In the genomic region with DNA sequence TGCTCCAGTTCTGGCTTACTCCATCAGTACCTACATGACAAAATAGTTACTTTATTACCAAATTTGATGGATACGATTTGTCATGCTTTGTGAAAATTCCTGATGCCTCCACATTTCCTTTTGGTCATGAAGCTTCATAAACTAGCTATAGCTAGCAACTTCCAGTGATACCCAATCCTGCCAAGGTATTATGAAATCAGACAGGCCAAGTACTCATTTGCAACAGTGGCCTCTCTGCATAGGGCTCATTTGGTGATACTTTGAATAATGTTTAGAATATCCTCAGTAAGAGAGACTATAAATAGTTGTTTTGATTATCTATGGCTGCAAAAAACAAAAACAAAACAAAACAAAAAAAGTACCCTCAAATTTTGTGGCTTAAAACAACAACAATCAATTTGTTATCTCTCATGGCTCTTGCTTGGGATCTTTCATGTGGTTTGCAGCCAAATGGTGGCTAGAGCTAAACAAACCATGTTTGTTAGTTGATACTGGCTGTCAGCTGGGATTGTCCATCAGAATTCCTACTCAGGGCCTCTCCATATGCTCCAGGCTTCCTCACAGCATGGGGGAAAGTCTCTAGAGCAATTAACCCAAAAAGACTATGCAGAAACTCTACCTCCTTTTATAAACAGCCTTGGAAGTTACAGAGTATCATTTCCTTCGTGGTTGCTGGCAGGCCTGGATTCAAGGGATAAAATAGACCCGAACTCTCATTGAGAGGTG, we compare ENCODE assay signal across 30 cellular contexts. TPM values are rescaled to one million over a fixed set of nuclear protein-coding genes. Genes with fewer than 3 reads are reported as not detected.
DNase-seq lines count a peak whose midpoint lies in the region; ATAC-seq and TF ChIP-seq lines count a peak whose summit lies in the region.
"Had no signal": no experiment of that assay in that cellular context is flagged by ENCODE, and none has a peak within 500 bp of the region (broad histone marks: within the 10 kb centered on the region; RNA-seq: fewer than 3 reads in every experiment).

No MANE protein-coding gene starts in this region.

- H2AK5ac ChIP-seq in mesendoderm (ENCODE audit: low read length), result no peak overlapping the region

- H3K4me3 ChIP-seq in AG10803 (ENCODE audit: low read length) (no peak overlapping the region), HEK293 (ENCODE audit: low read depth, low read length) (no peak overlapping the region), OCI-LY3 (ENCODE audit: low read length) (no peak overlapping the region), mesendoderm (ENCODE audit: low read length) (no peak overlapping the region)
- H3K4me3 ChIP-seq: body of pancreas, lung, mucosa of descending colon, PC-9, right atrium auricular region, smooth muscle cell, suprapubic skin, upper lobe of left lung had no signal

- H3K18ac ChIP-seq in mesendoderm (ENCODE audit: low read length), result no peak overlapping the region

- peak; percentile 8 for DNase-seq in AG10803 (ENCODE audit: low read depth)
- DNase-seq in mesendoderm, result peak; percentile 70
- no peak for DNase-seq in putamen (ENCODE audit: low spot score)
- no peak for DNase-seq in NCI-H2196 treated with DMSO at 0.1 percent for 48 hours (lab: John Stamatoyannopoulos, UW; ENCODE audit: unreplicated experiment)
- DNase-seq: activated CD4-positive, alpha-beta memory T cell treated with anti-CD3 and anti-CD28 coated beads, Interleukin-2, amount 10 ng/mL, durations not matched to agents 7 days and 5 days; activated CD4-positive, alpha-beta T cell treated with anti-CD3 and anti-CD28 coated beads for 1 hour; activated CD8-positive, alpha-beta memory T cell treated with anti-CD3 and anti-CD28 coated beads, Interleukin-2, amount 50 U/mL, for 4 hours; activated naive CD4-positive, alpha-beta T cell; body of pancreas; DMS79 treated with DMSO at 0.1 percent for 48 hours; erythroblast; foreskin keratinocyte; KG1; kidney glomerular epithelial cell; mucosa of descending colon; NCI-H1417; NCI-H2029; PC-9; Right ventricle myocardium superior; stimulated activated naive CD4-positive, alpha-beta T cell treated with Interleukin-2 at 50 U/mL for 16 hours; upper lobe of left lung had no signal

- TF ChIP-seq CTCF in AG10803 (conservative IDR thresholded peaks at IDR 0.05; ENCODE audit: low read length) (no peak), HEK293 (tag by site-specific recombination; IDR thresholded peaks at IDR 0.05) (no peak), OCI-LY3 (IDR thresholded peaks at IDR 0.05; ENCODE audit: low read depth, low read length) (no peak)

- no peak overlapping the region for H3K27ac ChIP-seq in HEK293 (ENCODE audit: extremely low read depth, low read depth, low read length)
- no peak overlapping the region for H3K27ac ChIP-seq in OCI-LY3 (ENCODE audit: low read length)
- H3K27ac ChIP-seq in mesendoderm (ENCODE audit: low read depth, low read length), result no peak overlapping the region
- H3K27ac ChIP-seq: body of pancreas, foreskin keratinocyte, parathyroid adenoma, PC-9, right atrium auricular region, suprapubic skin, upper lobe of left lung had no signal

- no peak overlapping the region for H2BK120ac ChIP-seq in mesendoderm (ENCODE audit: low read depth, low read length)

- no peak overlapping the region for H3K4me2 ChIP-seq in OCI-LY3 (ENCODE audit: low read length)
- no peak overlapping the region for H3K4me2 ChIP-seq in mesendoderm (ENCODE audit: low read length)
- H3K4me2 ChIP-seq: PC-9, smooth muscle cell had no signal

- POLR2A ChIA-PET in HEK293 (lab: Yijun Ruan, JAX), result no interaction called here

- CTCF ChIA-PET in HEK293 (lab: Yijun Ruan, JAX), result interaction anchor here (1.0 kb wide), 1 partner anchor 34 kb away, joined by 4 read pairs; no protein-coding TSS in a partner anchor

- 0 out of 2 replicates have a peak overlapping the region, but pooled peaks have one; percentile 30 for H2AFZ ChIP-seq in OCI-LY3 (ENCODE audit: low read depth, low read length)
- H2AFZ ChIP-seq: parathyroid adenoma, PC-9 had no signal

- no CpG with 5 or more reads among the region's 3 CpGs for WGBS in mesendoderm (ENCODE audit: extremely low coverage, insufficient coverage, low lambda C conversion rate)

- H3K27me3 ChIP-seq in OCI-LY3 (ENCODE audit: low read depth, low read length), result no peaks in the 10 kb centered on the region
- no peaks in the 10 kb centered on the region for H3K27me3 ChIP-seq in mesendoderm (ENCODE audit: insufficient read depth, low read length, poor library complexity)
- H3K27me3 ChIP-seq: body of pancreas, foreskin keratinocyte, right atrium auricular region, suprapubic skin, upper lobe of left lung had no signal

- no peak for ATAC-seq in HG03354 (IDR thresholded peaks at IDR 0.05; ENCODE audit: poor library complexity, severe bottlenecking, unreplicated experiment)
- no peak for ATAC-seq in GM18907 (IDR thresholded peaks at IDR 0.05; ENCODE audit: unreplicated experiment)
- ATAC-seq: body of pancreas, foreskin keratinocyte, mucosa of descending colon had no signal

- H4K8ac ChIP-seq in mesendoderm (ENCODE audit: low read depth, low read length), result no peak overlapping the region

- no peaks in the 10 kb centered on the region for H3K79me2 ChIP-seq in OCI-LY3 (ENCODE audit: low read length)
- H3K79me2 ChIP-seq in mesendoderm (ENCODE audit: control insufficient read depth, insufficient read depth, low read length), result no peaks in the 10 kb centered on the region
- H3K79me2 ChIP-seq: parathyroid adenoma had no signal

- H2BK5ac ChIP-seq in mesendoderm (ENCODE audit: low read length), result no peak overlapping the region

- H3K4ac ChIP-seq in mesendoderm (ENCODE audit: low read depth, low read length), result no peak overlapping the region

- no peaks in the 10 kb centered on the region for H3K79me1 ChIP-seq in mesendoderm (ENCODE audit: low read length)

- H4K20me1 ChIP-seq in OCI-LY3 (ENCODE audit: insufficient read depth, low read length), result no peaks in the 10 kb centered on the region

- H3K4me1 ChIP-seq in HEK293 (ENCODE audit: control insufficient read depth, insufficient read depth, low read length) (peaks cover 4% of the 10 kb centered on the region; the same call in 1 of the 2 replicates), OCI-LY3 (ENCODE audit: low read length) (no peaks in the 10 kb centered on the region), mesendoderm (ENCODE audit: control insufficient read depth, low read depth, low read length) (no peaks in the 10 kb centered on the region)
- H3K4me1 ChIP-seq: body of pancreas, foreskin keratinocyte, parathyroid adenoma, right atrium auricular region, suprapubic skin, upper lobe of left lung had no signal

- H3K56ac ChIP-seq in mesendoderm (ENCODE audit: low read length), result no peak overlapping the region

- no peak overlapping the region for H4K5ac ChIP-seq in mesendoderm (ENCODE audit: low read length)

- H3K9ac ChIP-seq in OCI-LY3 (ENCODE audit: low read length) (no peak overlapping the region), mesendoderm (ENCODE audit: low read length) (no peak overlapping the region)
- H3K9ac ChIP-seq: parathyroid adenoma had no signal

- H3K36me3 ChIP-seq in HEK293 (ENCODE audit: control insufficient read depth in 2 of 2, insufficient read depth in 1 of 2, low read length in 2 of 2) (no peaks in the 10 kb centered on the region), OCI-LY3 (replicated peaks; ENCODE audit: low read depth, low read length) (no peaks in the 10 kb centered on the region), mesendoderm (ENCODE audit: control insufficient read depth, insufficient read depth, low read length) (no peaks in the 10 kb centered on the region)
- H3K36me3 ChIP-seq: right atrium auricular region, suprapubic skin, upper lobe of left lung had no signal

- H3K9me3 ChIP-seq in HEK293 (ENCODE audit: control insufficient read depth, insufficient read depth, low read depth, low read length), result peaks cover 2% of the 10 kb centered on the region; the same call in 1 of the 2 replicates
- H3K9me3 ChIP-seq in OCI-LY3 (ENCODE audit: insufficient read depth, low read length), result no peaks in the 10 kb centered on the region

- no peak overlapping the region for H3K23ac ChIP-seq in mesendoderm (ENCODE audit: low read length)

- no peak overlapping the region for H2BK15ac ChIP-seq in mesendoderm (replicated peaks; ENCODE audit: low read depth)

TF ChIP-seq in HEK293, 187 proteins besides CTCF, POLR2A, EP300 and RAD21:
- 0 out of 2 replicates have a peak, but pooled peaks have one; percentile 15 for TF ChIP-seq ZNF335 (tag by site-specific recombination; conservative IDR thresholded peaks at IDR 0.05)
- TF ChIP-seq ZBTB7A (tag by site-specific recombination; IDR thresholded peaks at IDR 0.05; ENCODE audit: low read depth), result no peak
- peak; percentile 24; the same call in 1 of the 2 replicates for TF ChIP-seq TCF7L2 (IDR thresholded peaks at IDR 0.05; ENCODE audit: borderline replicate concordance, low read depth, low read length)
- TF ChIP-seq FEZF1 (tag by site-specific recombination; IDR thresholded peaks at IDR 0.05), result peak; percentile 97
- TF ChIP-seq ZNF561 (tag by site-specific recombination; IDR thresholded peaks at IDR 0.05; ENCODE audit: borderline replicate concordance), result peak; percentile 41; the same call in 1 of the 2 replicates
- peak; percentile 10; the same call in 1 of the 2 replicates for TF ChIP-seq ZBTB6 (tag by site-specific recombination; IDR thresholded peaks at IDR 0.05)
- TF ChIP-seq ZNF510 (tag by site-specific recombination; IDR thresholded peaks at IDR 0.05; ENCODE audit: insufficient replicate concordance), result no peak
- TF ChIP-seq ZNF391 (tag by site-specific recombination; IDR thresholded peaks at IDR 0.05; ENCODE audit: borderline replicate concordance, low read depth), result no peak
TF ChIP-seq in HEK293: peak in this region for 5.

RNA-seq across cellular contexts. Expression of gene PRL, which starts 10.1 kb away (rescaled TPM):
- not detected for polyA plus RNA-seq in mesendoderm (2013, experiment 1 of 2)
- not detected for polyA plus RNA-seq in mesendoderm (2013, experiment 2 of 2)
- polyA plus RNA-seq: foreskin keratinocyte had no signal

Comparison
In these comparisons a context has a peak if more than half of its experiments do, and no peak if none do; other contexts are left out.
1. DNase-seq: peak in AG10803 (single experiment) and mesendoderm (single experiment); none in putamen (single experiment) and NCI-H2196 treated with DMSO at 0.1 percent for 48 hours (single experiment).